23 cellular contexts compared by ENCODE assay signal in the genomic region with DNA sequence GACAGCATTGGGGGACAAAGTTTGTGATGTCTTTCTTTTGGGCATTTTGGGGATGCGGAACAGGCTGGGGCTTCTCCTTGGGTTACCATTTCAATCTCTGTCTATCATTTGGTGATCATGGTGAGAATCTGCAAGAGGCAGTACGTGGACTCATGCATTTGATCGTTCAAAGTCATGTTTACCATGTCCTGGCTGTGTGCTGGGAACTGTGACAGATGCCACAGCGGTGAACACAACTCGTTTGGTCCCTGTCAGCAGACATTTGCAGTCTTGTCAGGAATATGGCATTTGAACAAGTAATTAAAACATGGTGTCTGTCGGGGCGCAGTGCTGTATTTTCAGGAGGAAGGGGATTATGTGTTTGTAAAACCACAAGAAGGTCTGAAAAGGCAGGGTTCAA.
"Had no signal": no experiment of that assay in that cellular context is flagged by ENCODE, and none has a peak within 500 bp of the region (broad histone marks: within the 10 kb centered on the region; RNA-seq: fewer than 3 reads in every experiment).

No MANE protein-coding gene starts in this region.

- H3K36me3 ChIP-seq: MG63 had no signal

- ATAC-seq: Panc1, PC-3 had no signal

- H3K9me3 ChIP-seq: MG63, SK-N-SH had no signal

- DNase-seq: IMR-90; Karpas-422; KG1; MG63; NCI-H1092; NCI-H1105 treated with DMSO at 0.1 percent for 48 hours; NCI-H1417 treated with DMSO at 0.1 percent for 48 hours; NCI-H146; NCI-H187 treated with DMSO at 0.1 percent for 48 hours; NCI-H2029 treated with DMSO at 0.1 percent for 48 hours; NCI-H2107; NCI-H2171 treated with DMSO at 0.1 percent for 48 hours; NCI-H345; NCI-H446 treated with DMSO at 0.1 percent for 48 hours; NCI-H510A treated with DMSO at 0.1 percent for 48 hours; NCI-H526; NK-92 treated with Interleukin-12 subunit alpha and Interleukin-12 subunit beta, amount 100 ng/mL, for 24 hours; PC-3; SHP77; SK-N-SH; SW 1271 had no signal

- H3K27ac ChIP-seq: RWPE1 had no signal

- H3K4me3 ChIP-seq: MG63 had no signal
